Comparison of ENCODE assay signal across 19 cellular contexts in genomic region chr11:17184882-17185587, GRCh38.
"Had no signal": no experiment of that assay in that cellular context is flagged by ENCODE, and none has a peak within 500 bp of the region (broad histone marks: within the 10 kb centered on the region; RNA-seq: fewer than 3 reads in every experiment).

No MANE protein-coding gene starts in this region.

- H3K27me3 ChIP-seq: dorsolateral prefrontal cortex, esophagus squamous epithelium, sigmoid colon, testis, tibial artery, upper lobe of left lung had no signal

- FAIRE-seq: colon, keratinocyte, urothelium cell line had no signal

- H3K9ac ChIP-seq: parathyroid adenoma had no signal

- DNase-seq: cerebellar nuclear complex; dorsolateral prefrontal cortex; effector CD4-positive, alpha-beta T cell; esophagus squamous epithelium; natural killer cell; sigmoid colon; stimulated activated CD4-positive, alpha-beta T cell treated with anti-CD3 and anti-CD28 coated beads, Interleukin-2, amount 100 ng/mL, for 24 hours; stimulated activated CD4-positive, alpha-beta T cell treated with anti-CD3 and anti-CD28 coated beads, Interleukin-4, amount 100 ng/mL, for 24 hours; stimulated activated naive CD8-positive, alpha-beta T cell treated with anti-CD3 and anti-CD28 coated beads, Interleukin-15, Interleukin-2, amounts not matched to agents 100 U/mL and 50 U/mL, for 24 hours; substantia nigra; testis; tibial artery; upper lobe of left lung had no signal

- H3K27ac ChIP-seq: dorsolateral prefrontal cortex, parathyroid adenoma, sigmoid colon, testis, tibial artery, upper lobe of left lung had no signal

- H3K4me1 ChIP-seq: parathyroid adenoma, sigmoid colon, testis, tibial artery had no signal

- ATAC-seq: natural killer cell; stimulated activated effector memory CD8-positive, alpha-beta T cell treated with anti-CD3 and anti-CD28 coated beads, Interleukin-12 subunit alpha, Interleukin-12 subunit beta, amount 100 ng/mL, for 72 hours had no signal

- H3K36me3 ChIP-seq: sigmoid colon had no signal

- H2AFZ ChIP-seq: parathyroid adenoma had no signal

- H3K4me3 ChIP-seq: dorsolateral prefrontal cortex, esophagus squamous epithelium, lung, sigmoid colon, testis, tibial artery, upper lobe of left lung had no signal

- H3K9me3 ChIP-seq: esophagus squamous epithelium, sigmoid colon, testis, tibial artery, upper lobe of left lung had no signal
